Comparison of ENCODE assay signal across 1 cellular context in the genomic region with DNA sequence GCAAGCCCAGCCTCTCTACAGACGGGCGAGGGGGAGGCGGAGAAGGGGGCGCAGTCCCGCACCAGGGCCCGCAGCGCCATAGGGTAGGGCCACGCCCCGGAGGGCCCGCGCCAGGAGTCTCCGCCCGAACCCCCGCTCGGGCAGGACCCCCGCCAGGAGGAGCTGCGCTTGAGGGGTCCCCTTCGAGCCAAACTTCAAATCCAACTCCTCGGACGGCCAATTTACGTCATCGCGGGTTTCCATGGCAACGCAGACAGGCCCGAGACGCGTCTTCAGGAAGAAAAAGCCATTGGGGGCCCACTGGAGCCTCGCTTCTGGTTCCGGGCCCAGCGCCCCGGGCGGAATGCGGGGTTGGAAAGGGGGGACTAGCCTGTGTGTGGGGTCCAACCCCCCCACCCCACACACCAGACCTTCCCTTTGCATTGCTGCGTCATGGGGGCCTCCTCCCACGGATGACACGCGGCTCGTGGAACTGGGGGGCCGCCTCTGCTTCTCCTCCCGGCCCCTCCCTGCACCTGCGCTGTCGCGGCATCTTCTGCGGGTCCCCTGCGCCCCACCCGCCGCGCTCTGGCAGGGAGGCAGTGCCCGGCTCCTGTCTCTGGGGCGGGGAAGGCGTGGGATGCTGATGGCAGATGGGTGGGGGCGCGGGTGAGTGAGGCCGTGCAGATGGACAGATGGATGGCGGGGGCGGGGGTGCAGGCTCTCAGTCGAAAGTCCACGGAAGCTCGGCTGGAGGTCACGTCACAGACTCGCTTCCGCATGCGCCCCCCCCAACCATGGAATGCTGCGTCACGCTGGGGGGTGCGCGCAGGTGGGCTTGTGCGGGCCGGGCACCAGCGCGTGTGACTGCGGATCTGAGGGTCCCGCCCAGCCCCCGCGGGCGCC.
TF ChIP-seq lines count a peak whose summit lies in the region.

No MANE protein-coding gene starts in this region.

TF ChIP-seq in HepG2, 621 proteins besides CTCF, POLR2A, EP300 and RAD21 (continues in another document):
- TF ChIP-seq GATAD2A (CRISPR knock-in tag; IDR thresholded peaks at IDR 0.05) (no peak), ZNF382 (CRISPR knock-in tag; IDR thresholded peaks at IDR 0.05; ENCODE audit: borderline replicate concordance) (no peak), TOPORS (CRISPR knock-in tag; IDR thresholded peaks at IDR 0.05) (no peak), RFX3 (CRISPR knock-in tag; IDR thresholded peaks at IDR 0.05) (peak; percentile 75), HCFC1 (IDR thresholded peaks at IDR 0.05; ENCODE audit: low read depth, low read length) (no peak), ZNF143 (CRISPR knock-in tag; IDR thresholded peaks at IDR 0.05) (no peak), WIZ (CRISPR knock-in tag; IDR thresholded peaks at IDR 0.05) (no peak), PHB2 (IDR thresholded peaks at IDR 0.05; ENCODE audit: partially characterized antibody) (no peak), FOXK1 (CRISPR knock-in tag; IDR thresholded peaks at IDR 0.05; ENCODE audit: borderline replicate concordance, low read depth) (no peak), KMT2B (CRISPR knock-in tag; IDR thresholded peaks at IDR 0.05) (no peak), MATR3 (CRISPR knock-in tag; IDR thresholded peaks at IDR 0.05) (no peak), ZKSCAN5 (CRISPR knock-in tag; IDR thresholded peaks at IDR 0.05) (no peak), IKZF4 (CRISPR knock-in tag; IDR thresholded peaks at IDR 0.05; ENCODE audit: borderline replicate concordance, low read depth, not compliant biosample characterization) (no peak), TBX2 (CRISPR knock-in tag; IDR thresholded peaks at IDR 0.05; ENCODE audit: borderline replicate concordance) (0 out of 2 replicates have a peak, but pooled peaks have one; percentile 11), SETDB1 (CRISPR knock-in tag; IDR thresholded peaks at IDR 0.05; ENCODE audit: borderline replicate concordance) (no peak), MAFG (CRISPR knock-in tag; IDR thresholded peaks at IDR 0.05) (peak; percentile 38; the same call in 1 of the 2 replicates), MAZ (IDR thresholded peaks at IDR 0.05; ENCODE audit: borderline replicate concordance, low read depth, low read length) (no peak), MAZ (CRISPR knock-in tag; IDR thresholded peaks at IDR 0.05; ENCODE audit: low read depth) (no peak), ZMAT3 (CRISPR knock-in tag; conservative IDR thresholded peaks at IDR 0.05) (no peak), ZNF296 (CRISPR knock-in tag; conservative IDR thresholded peaks at IDR 0.05) (no peak), SRSF9 (IDR thresholded peaks at IDR 0.05; ENCODE audit: borderline replicate concordance, insufficient read depth, low read depth, low read length, poor library complexity, severe bottlenecking) (no peak), NFKB2 (CRISPR knock-in tag; IDR thresholded peaks at IDR 0.05; ENCODE audit: borderline replicate concordance) (no peak), HMG20A (CRISPR knock-in tag; IDR thresholded peaks at IDR 0.05; ENCODE audit: borderline replicate concordance) (no peak), PCBP2 (optimal IDR thresholded peaks at IDR 0.05; ENCODE audit: low read depth, low read length, poor library complexity, severe bottlenecking) (no peak), TSC22D2 (CRISPR knock-in tag; IDR thresholded peaks at IDR 0.05; ENCODE audit: borderline replicate concordance) (no peak), TOE1 (CRISPR knock-in tag; IDR thresholded peaks at IDR 0.05) (no peak), ZNF775 (CRISPR knock-in tag; IDR thresholded peaks at IDR 0.05; ENCODE audit: borderline replicate concordance) (no peak), RFX1 (IDR thresholded peaks at IDR 0.05) (peak; percentile 57), SYNCRIP (IDR thresholded peaks at IDR 0.05; ENCODE audit: insufficient read depth, low read depth, low read length) (no peak), ZNF776 (CRISPR knock-in tag; IDR thresholded peaks at IDR 0.05) (no peak), ZSCAN12 (CRISPR knock-in tag; IDR thresholded peaks at IDR 0.05) (no peak), ZNF816 (CRISPR knock-in tag; IDR thresholded peaks at IDR 0.05; ENCODE audit: borderline replicate concordance) (no peak), CREB1 (IDR thresholded peaks at IDR 0.05) (peak; percentile 58), CREB1 (CRISPR knock-in tag; IDR thresholded peaks at IDR 0.05) (no peak), ELF3 (CRISPR knock-in tag; IDR thresholded peaks at IDR 0.05) (no peak), PRMT3 (CRISPR knock-in tag; IDR thresholded peaks at IDR 0.05; ENCODE audit: borderline replicate concordance, low read depth) (no peak), ZNF451 (CRISPR knock-in tag; IDR thresholded peaks at IDR 0.05) (0 out of 2 replicates have a peak, but pooled peaks have one; percentile 11)
- TF ChIP-seq, protein P1, sequence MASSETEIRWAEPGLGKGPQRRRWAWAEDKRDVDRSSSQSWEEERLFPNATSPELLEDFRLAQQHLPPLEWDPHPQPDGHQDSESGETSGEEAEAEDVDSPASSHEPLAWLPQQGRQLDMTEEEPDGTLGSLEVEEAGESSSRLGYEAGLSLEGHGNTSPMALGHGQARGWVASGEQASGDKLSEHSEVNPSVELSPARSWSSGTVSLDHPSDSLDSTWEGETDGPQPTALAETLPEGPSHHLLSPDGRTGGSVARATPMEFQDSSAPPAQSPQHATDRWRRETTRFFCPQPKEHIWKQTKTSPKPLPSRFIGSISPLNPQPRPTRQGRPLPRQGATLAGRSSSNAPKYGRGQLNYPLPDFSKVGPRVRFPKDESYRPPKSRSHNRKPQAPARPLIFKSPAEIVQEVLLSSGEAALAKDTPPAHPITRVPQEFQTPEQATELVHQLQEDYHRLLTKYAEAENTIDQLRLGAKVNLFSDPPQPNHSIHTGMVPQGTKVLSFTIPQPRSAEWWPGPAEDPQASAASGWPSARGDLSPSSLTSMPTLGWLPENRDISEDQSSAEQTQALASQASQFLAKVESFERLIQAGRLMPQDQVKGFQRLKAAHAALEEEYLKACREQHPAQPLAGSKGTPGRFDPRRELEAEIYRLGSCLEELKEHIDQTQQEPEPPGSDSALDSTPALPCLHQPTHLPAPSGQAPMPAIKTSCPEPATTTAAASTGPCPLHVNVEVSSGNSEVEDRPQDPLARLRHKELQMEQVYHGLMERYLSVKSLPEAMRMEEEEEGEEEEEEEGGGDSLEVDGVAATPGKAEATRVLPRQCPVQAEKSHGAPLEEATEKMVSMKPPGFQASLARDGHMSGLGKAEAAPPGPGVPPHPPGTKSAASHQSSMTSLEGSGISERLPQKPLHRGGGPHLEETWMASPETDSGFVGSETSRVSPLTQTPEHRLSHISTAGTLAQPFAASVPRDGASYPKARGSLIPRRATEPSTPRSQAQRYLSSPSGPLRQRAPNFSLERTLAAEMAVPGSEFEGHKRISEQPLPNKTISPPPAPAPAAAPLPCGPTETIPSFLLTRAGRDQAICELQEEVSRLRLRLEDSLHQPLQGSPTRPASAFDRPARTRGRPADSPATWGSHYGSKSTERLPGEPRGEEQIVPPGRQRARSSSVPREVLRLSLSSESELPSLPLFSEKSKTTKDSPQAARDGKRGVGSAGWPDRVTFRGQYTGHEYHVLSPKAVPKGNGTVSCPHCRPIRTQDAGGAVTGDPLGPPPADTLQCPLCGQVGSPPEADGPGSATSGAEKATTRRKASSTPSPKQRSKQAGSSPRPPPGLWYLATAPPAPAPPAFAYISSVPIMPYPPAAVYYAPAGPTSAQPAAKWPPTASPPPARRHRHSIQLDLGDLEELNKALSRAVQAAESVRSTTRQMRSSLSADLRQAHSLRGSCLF (CRISPR knock-in tag; IDR thresholded peaks at IDR 0.05; ENCODE audit: borderline replicate concordance) = no peak
- TF ChIP-seq, protein P2, sequence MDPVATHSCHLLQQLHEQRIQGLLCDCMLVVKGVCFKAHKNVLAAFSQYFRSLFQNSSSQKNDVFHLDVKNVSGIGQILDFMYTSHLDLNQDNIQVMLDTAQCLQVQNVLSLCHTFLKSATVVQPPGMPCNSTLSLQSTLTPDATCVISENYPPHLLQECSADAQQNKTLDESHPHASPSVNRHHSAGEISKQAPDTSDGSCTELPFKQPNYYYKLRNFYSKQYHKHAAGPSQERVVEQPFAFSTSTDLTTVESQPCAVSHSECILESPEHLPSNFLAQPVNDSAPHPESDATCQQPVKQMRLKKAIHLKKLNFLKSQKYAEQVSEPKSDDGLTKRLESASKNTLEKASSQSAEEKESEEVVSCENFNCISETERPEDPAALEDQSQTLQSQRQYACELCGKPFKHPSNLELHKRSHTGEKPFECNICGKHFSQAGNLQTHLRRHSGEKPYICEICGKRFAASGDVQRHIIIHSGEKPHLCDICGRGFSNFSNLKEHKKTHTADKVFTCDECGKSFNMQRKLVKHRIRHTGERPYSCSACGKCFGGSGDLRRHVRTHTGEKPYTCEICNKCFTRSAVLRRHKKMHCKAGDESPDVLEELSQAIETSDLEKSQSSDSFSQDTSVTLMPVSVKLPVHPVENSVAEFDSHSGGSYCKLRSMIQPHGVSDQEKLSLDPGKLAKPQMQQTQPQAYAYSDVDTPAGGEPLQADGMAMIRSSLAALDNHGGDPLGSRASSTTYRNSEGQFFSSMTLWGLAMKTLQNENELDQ (CRISPR knock-in tag; IDR thresholded peaks at IDR 0.05; ENCODE audit: borderline replicate concordance) = no peak
- TF ChIP-seq, protein P3, sequence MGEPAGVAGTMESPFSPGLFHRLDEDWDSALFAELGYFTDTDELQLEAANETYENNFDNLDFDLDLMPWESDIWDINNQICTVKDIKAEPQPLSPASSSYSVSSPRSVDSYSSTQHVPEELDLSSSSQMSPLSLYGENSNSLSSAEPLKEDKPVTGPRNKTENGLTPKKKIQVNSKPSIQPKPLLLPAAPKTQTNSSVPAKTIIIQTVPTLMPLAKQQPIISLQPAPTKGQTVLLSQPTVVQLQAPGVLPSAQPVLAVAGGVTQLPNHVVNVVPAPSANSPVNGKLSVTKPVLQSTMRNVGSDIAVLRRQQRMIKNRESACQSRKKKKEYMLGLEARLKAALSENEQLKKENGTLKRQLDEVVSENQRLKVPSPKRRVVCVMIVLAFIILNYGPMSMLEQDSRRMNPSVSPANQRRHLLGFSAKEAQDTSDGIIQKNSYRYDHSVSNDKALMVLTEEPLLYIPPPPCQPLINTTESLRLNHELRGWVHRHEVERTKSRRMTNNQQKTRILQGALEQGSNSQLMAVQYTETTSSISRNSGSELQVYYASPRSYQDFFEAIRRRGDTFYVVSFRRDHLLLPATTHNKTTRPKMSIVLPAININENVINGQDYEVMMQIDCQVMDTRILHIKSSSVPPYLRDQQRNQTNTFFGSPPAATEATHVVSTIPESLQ (CRISPR knock-in tag; conservative IDR thresholded peaks at IDR 0.05) = no peak
- TF ChIP-seq, protein P4, sequence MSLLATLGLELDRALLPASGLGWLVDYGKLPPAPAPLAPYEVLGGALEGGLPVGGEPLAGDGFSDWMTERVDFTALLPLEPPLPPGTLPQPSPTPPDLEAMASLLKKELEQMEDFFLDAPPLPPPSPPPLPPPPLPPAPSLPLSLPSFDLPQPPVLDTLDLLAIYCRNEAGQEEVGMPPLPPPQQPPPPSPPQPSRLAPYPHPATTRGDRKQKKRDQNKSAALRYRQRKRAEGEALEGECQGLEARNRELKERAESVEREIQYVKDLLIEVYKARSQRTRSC (CRISPR knock-in tag; IDR thresholded peaks at IDR 0.05; ENCODE audit: low read depth) = no peak
- TF ChIP-seq, protein P5, sequence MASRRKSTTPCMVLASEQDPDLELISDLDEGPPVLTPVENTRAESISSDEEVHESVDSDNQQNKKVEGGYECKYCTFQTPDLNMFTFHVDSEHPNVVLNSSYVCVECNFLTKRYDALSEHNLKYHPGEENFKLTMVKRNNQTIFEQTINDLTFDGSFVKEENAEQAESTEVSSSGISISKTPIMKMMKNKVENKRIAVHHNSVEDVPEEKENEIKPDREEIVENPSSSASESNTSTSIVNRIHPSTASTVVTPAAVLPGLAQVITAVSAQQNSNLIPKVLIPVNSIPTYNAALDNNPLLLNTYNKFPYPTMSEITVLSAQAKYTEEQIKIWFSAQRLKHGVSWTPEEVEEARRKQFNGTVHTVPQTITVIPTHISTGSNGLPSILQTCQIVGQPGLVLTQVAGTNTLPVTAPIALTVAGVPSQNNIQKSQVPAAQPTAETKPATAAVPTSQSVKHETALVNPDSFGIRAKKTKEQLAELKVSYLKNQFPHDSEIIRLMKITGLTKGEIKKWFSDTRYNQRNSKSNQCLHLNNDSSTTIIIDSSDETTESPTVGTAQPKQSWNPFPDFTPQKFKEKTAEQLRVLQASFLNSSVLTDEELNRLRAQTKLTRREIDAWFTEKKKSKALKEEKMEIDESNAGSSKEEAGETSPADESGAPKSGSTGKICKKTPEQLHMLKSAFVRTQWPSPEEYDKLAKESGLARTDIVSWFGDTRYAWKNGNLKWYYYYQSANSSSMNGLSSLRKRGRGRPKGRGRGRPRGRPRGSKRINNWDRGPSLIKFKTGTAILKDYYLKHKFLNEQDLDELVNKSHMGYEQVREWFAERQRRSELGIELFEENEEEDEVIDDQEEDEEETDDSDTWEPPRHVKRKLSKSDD (CRISPR knock-in tag; IDR thresholded peaks at IDR 0.05; ENCODE audit: low read depth) = no peak
- TF ChIP-seq, protein P6, sequence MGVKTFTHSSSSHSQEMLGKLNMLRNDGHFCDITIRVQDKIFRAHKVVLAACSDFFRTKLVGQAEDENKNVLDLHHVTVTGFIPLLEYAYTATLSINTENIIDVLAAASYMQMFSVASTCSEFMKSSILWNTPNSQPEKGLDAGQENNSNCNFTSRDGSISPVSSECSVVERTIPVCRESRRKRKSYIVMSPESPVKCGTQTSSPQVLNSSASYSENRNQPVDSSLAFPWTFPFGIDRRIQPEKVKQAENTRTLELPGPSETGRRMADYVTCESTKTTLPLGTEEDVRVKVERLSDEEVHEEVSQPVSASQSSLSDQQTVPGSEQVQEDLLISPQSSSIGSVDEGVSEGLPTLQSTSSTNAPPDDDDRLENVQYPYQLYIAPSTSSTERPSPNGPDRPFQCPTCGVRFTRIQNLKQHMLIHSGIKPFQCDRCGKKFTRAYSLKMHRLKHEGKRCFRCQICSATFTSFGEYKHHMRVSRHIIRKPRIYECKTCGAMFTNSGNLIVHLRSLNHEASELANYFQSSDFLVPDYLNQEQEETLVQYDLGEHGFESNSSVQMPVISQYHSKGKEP (CRISPR knock-in tag; IDR thresholded peaks at IDR 0.05) = no peak
- TF ChIP-seq, protein P7, sequence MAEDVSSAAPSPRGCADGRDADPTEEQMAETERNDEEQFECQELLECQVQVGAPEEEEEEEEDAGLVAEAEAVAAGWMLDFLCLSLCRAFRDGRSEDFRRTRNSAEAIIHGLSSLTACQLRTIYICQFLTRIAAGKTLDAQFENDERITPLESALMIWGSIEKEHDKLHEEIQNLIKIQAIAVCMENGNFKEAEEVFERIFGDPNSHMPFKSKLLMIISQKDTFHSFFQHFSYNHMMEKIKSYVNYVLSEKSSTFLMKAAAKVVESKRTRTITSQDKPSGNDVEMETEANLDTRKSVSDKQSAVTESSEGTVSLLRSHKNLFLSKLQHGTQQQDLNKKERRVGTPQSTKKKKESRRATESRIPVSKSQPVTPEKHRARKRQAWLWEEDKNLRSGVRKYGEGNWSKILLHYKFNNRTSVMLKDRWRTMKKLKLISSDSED (CRISPR knock-in tag; IDR thresholded peaks at IDR 0.05) = no peak
- TF ChIP-seq, protein P8, sequence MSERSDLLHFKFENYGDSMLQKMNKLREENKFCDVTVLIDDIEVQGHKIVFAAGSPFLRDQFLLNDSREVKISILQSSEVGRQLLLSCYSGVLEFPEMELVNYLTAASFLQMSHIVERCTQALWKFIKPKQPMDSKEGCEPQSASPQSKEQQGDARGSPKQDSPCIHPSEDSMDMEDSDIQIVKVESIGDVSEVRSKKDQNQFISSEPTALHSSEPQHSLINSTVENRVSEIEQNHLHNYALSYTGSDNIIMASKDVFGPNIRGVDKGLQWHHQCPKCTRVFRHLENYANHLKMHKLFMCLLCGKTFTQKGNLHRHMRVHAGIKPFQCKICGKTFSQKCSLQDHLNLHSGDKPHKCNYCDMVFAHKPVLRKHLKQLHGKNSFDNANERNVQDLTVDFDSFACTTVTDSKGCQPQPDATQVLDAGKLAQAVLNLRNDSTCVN (CRISPR knock-in tag; IDR thresholded peaks at IDR 0.05; ENCODE audit: borderline replicate concordance) = no peak
